Comparison of ENCODE assay signal across 14 cellular contexts in the genomic region with DNA sequence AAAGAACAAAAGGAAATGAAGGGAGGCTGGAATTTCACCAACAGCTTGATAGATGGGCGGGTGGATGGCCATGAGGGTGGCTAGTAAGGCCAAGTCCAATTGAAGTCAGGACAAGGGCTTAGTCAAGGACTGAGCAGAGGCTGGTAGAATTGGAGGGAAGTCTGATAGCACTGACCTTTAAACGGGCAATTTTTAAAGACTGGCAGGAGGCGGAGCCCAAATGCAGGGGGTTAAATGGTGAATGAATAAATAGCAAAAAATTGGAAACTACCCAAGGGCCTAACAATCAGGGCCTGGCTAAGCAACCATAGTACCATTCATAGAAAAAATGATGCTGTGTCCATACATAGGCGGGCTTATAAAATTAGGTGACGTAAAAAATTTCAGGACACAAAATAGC. TPM values are rescaled to one million over a fixed set of nuclear protein-coding genes. Genes with fewer than 3 reads are reported as not detected.
DNase-seq lines count a peak whose midpoint lies in the region; ATAC-seq and TF ChIP-seq lines count a peak whose summit lies in the region.
"Had no signal": no experiment of that assay in that cellular context is flagged by ENCODE, and none has a peak within 500 bp of the region (broad histone marks: within the 10 kb centered on the region; RNA-seq: fewer than 3 reads in every experiment).

No MANE protein-coding gene starts in this region.

- no peaks in the 10 kb centered on the region for H3K27me3 Mint-ChIP-seq in activated T-cell treated with anti-CD3 and anti-CD28 coated beads, Interleukin-2, amount 50 U/mL, for 24 hours
- no peaks in the 10 kb centered on the region for H3K27me3 Mint-ChIP-seq in stimulated activated naive CD8-positive, alpha-beta T cell treated with anti-CD3 and anti-CD28 coated beads, Interleukin-15, Interleukin-2, amounts not matched to agents 100 ng/mL and 50 ng/mL, for 24 hours
- H3K27me3 Mint-ChIP-seq: type B pancreatic cell had no signal

- peaks cover 10% of the 10 kb centered on the region for H3K4me1 ChIP-seq in smooth muscle cell (ENCODE audit: low read depth)

- H2AFZ ChIP-seq in smooth muscle cell (ENCODE audit: low read depth), result no peak overlapping the region
- H2AFZ ChIP-seq: hepatocyte had no signal

- WGBS in smooth muscle cell (ENCODE audit: low lambda C conversion rate), result 92% methylated on average over 5 of the region's 5 CpGs

- no peak overlapping the region for H3K27ac ChIP-seq in smooth muscle cell (ENCODE audit: low read depth)
- H3K27ac ChIP-seq: brain microvascular endothelial cell, hepatocyte had no signal

- DNase-seq in activated T-cell treated with anti-CD3 and anti-CD28 coated beads, Interleukin-2, amount 50 U/mL, for 24 hours, result peak; percentile 29
- no peak for DNase-seq in activated T-cell treated with anti-CD3 and anti-CD28 coated beads, Interleukin-2, amount 50 U/mL, for 1 hour
- DNase-seq in SK-MEL-5 (ENCODE audit: low read depth, low spot score) (peak; percentile 98), foreskin melanocyte (peak; percentile 82), T1000 (lab: John Stamatoyannopoulos, UW) (no peak), smooth muscle cell (lab: John Stamatoyannopoulos, UW; ENCODE audit: unreplicated experiment) (no peak)
- DNase-seq: brain microvascular endothelial cell, mesenchymal stem cell, MG63, NCI-H526 treated with DMSO at 0.1 percent for 48 hours had no signal

- no peaks in the 10 kb centered on the region for H3K79me2 ChIP-seq in smooth muscle cell (ENCODE audit: low read depth)
- H3K79me2 ChIP-seq: hepatocyte had no signal

- no peak overlapping the region for H3K4me2 ChIP-seq in smooth muscle cell
- H3K4me2 ChIP-seq: hepatocyte had no signal

- no peaks in the 10 kb centered on the region for H3F3A ChIP-seq in smooth muscle cell (ENCODE audit: low read depth)

- no peak overlapping the region for H3K9ac ChIP-seq in smooth muscle cell (ENCODE audit: low read depth)

- peaks cover 59% of the 10 kb centered on the region for H3K4me1 Mint-ChIP-seq in activated T-cell treated with anti-CD3 and anti-CD28 coated beads, Interleukin-2, amount 50 U/mL, for 24 hours (ENCODE audit: low read depth)
- peaks cover 78% of the 10 kb centered on the region for H3K4me1 Mint-ChIP-seq in stimulated activated naive CD8-positive, alpha-beta T cell treated with anti-CD3 and anti-CD28 coated beads, Interleukin-15, Interleukin-2, amounts not matched to agents 100 ng/mL and 50 ng/mL, for 24 hours (ENCODE audit: low read depth)

- no peaks in the 10 kb centered on the region for H3K9me3 Mint-ChIP-seq in activated T-cell treated with anti-CD3 and anti-CD28 coated beads, Interleukin-2, amount 50 U/mL, for 24 hours
- no peaks in the 10 kb centered on the region for H3K9me3 Mint-ChIP-seq in stimulated activated naive CD8-positive, alpha-beta T cell treated with anti-CD3 and anti-CD28 coated beads, Interleukin-15, Interleukin-2, amounts not matched to agents 100 ng/mL and 50 ng/mL, for 24 hours
- H3K9me3 Mint-ChIP-seq: type B pancreatic cell had no signal

- in situ Hi-C loops in SK-MEL-5 (cut with HindIII; ENCODE audit: low pct_unique_long_range_greater_than_20kb, low sequenced_read_pairs), result no loop called here

- H3K36me3 Mint-ChIP-seq in activated T-cell treated with anti-CD3 and anti-CD28 coated beads, Interleukin-2, amount 50 U/mL, for 24 hours (ENCODE audit: low read depth), result peaks cover 12% of the 10 kb centered on the region
- peaks cover 6% of the 10 kb centered on the region for H3K36me3 Mint-ChIP-seq in stimulated activated naive CD8-positive, alpha-beta T cell treated with anti-CD3 and anti-CD28 coated beads, Interleukin-15, Interleukin-2, amounts not matched to agents 100 ng/mL and 50 ng/mL, for 24 hours (ENCODE audit: low read depth)
- H3K36me3 Mint-ChIP-seq: type B pancreatic cell had no signal

- peak overlapping the region; percentile 74 for H3K4me3 Mint-ChIP-seq in activated T-cell treated with anti-CD3 and anti-CD28 coated beads, Interleukin-2, amount 50 U/mL, for 24 hours
- peak overlapping the region; percentile 74 for H3K4me3 Mint-ChIP-seq in stimulated activated naive CD8-positive, alpha-beta T cell treated with anti-CD3 and anti-CD28 coated beads, Interleukin-15, Interleukin-2, amounts not matched to agents 100 ng/mL and 50 ng/mL, for 24 hours
- H3K4me3 Mint-ChIP-seq: type B pancreatic cell had no signal

- no peaks in the 10 kb centered on the region for H4K20me1 ChIP-seq in smooth muscle cell (ENCODE audit: low read depth)

- no peak overlapping the region for H3K4me3 ChIP-seq in smooth muscle cell
- H3K4me3 ChIP-seq: hepatocyte, MG63 had no signal

- no peaks in the 10 kb centered on the region for H3K36me3 ChIP-seq in smooth muscle cell (ENCODE audit: low read depth)
- H3K36me3 ChIP-seq: brain microvascular endothelial cell, MG63 had no signal

- peak overlapping the region; percentile 97 for H3K27ac Mint-ChIP-seq in activated T-cell treated with anti-CD3 and anti-CD28 coated beads, Interleukin-2, amount 50 U/mL, for 24 hours
- H3K27ac Mint-ChIP-seq in stimulated activated naive CD8-positive, alpha-beta T cell treated with anti-CD3 and anti-CD28 coated beads, Interleukin-15, Interleukin-2, amounts not matched to agents 100 ng/mL and 50 ng/mL, for 24 hours, result peak overlapping the region; percentile 93
- H3K27ac Mint-ChIP-seq: type B pancreatic cell had no signal

- TF ChIP-seq CTCF in smooth muscle cell (IDR thresholded peaks at IDR 0.05; ENCODE audit: borderline replicate concordance, insufficient read depth, poor library complexity, severe bottlenecking), result no peak

- no peaks in the 10 kb centered on the region for H3K27me3 ChIP-seq in smooth muscle cell (ENCODE audit: low read depth)
- H3K27me3 ChIP-seq: brain microvascular endothelial cell, hepatocyte, MG63 had no signal

- H3K9me3 ChIP-seq in smooth muscle cell (replicated peaks; ENCODE audit: low read depth), result no peaks in the 10 kb centered on the region
- H3K9me3 ChIP-seq: MG63 had no signal

- no peak for ATAC-seq in HG03139 (IDR thresholded peaks at IDR 0.05; ENCODE audit: unreplicated experiment)

RNA-seq across cellular contexts. Expression of a gene that starts 43.0 kb away (rescaled TPM):
- 17.9 and 19.3 TPM in 2 replicates for total RNA-seq in SK-MEL-5 (2014; rRNA removed; shearing (Covaris generic))
- polyA plus RNA-seq in SK-MEL-5 (2015; cell fraction: cytosol; rRNA removed), result 21.7 and 24.5 TPM in 2 replicates
- polyA plus RNA-seq in SK-MEL-5 (2015; cell fraction: nucleus; rRNA removed), result 11.3 and 16.3 TPM in 2 replicates
- 9.8 and 11.3 TPM in 2 replicates for total RNA-seq in smooth muscle cell
- 8.1 and 9.3 TPM in 2 replicates for polyA plus RNA-seq in smooth muscle cell

Comparison
In these comparisons a context has a peak if more than half of its experiments do, and no peak if none do; other contexts are left out.
1. DNase-seq: peak in activated T-cell treated with anti-CD3 and anti-CD28 coated beads, Interleukin-2, amount 50 U/mL, for 24 hours (single experiment), SK-MEL-5 (single experiment) and foreskin melanocyte (single experiment); none in activated T-cell treated with anti-CD3 and anti-CD28 coated beads, Interleukin-2, amount 50 U/mL, for 1 hour (single experiment), T1000 (single experiment) and smooth muscle cell (single experiment).